In the genomic region with DNA sequence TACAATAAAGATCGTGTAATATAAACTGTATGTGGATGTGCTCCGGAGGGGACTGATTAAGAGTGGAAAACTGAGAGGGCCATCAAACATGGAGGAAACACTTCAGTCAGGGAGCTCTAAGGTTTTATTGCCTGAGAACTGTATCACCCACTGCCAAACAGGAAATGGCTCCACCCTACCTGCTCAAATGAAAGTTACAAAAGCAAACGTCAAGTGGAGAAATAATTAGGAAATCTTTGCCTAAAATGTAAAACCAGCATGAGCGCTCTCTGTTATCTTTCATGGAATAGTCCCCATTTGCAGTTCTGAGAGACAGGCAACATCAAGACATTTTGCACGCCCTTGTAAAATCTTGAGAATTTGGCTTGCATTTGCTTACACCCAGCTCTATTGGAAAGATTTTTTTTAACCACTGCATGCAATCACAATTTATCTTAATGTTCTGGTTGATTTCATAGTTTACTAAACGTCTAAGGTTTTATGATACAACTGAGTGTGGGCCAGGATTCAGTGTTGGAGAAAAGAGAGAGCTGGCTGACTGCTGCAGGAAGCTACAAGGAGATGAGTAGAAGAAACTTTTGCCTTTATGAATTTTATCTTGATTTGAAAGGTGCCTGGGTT, we compare ENCODE assay signal across 15 cellular contexts.
"Had no signal": no experiment of that assay in that cellular context is flagged by ENCODE, and none has a peak within 500 bp of the region (broad histone marks: within the 10 kb centered on the region; RNA-seq: fewer than 3 reads in every experiment).

No MANE protein-coding gene starts in this region.

- H3K27me3 ChIP-seq: cardiac muscle cell, foreskin keratinocyte, neutrophil, right lobe of liver, spleen, upper lobe of left lung had no signal

- H3K9me3 ChIP-seq: neutrophil, right lobe of liver, thoracic aorta had no signal

- H3K27ac ChIP-seq: cardiac muscle cell, foreskin keratinocyte, neutrophil, parathyroid adenoma, right lobe of liver, spleen, thoracic aorta, upper lobe of left lung, WERI-Rb-1 had no signal

- H3K36me3 ChIP-seq: cardiac muscle cell, neutrophil, right lobe of liver, spleen, thoracic aorta, upper lobe of left lung, WERI-Rb-1 had no signal

- H3K4me3 ChIP-seq: cardiac muscle cell, right lobe of liver, spleen, thoracic aorta, upper lobe of left lung had no signal

- DNase-seq: activated CD4-positive, alpha-beta T cell treated with anti-CD3 and anti-CD28 coated beads, Interleukin-2, amount 50 U/mL, for 4 hours; effector memory CD8-positive, alpha-beta T cell; foreskin keratinocyte; left ventricle myocardium superior; naive thymus-derived CD8-positive, alpha-beta T cell; right lobe of liver; spleen; stimulated activated naive B cell treated with anti-CD40 and anti-IgM and Interleukin-4, amounts not matched to agents 10 μg/mL and 1 μg/mL and 100 μg/mL, for 72 hours; T-helper 2 cell; upper lobe of left lung; WERI-Rb-1 had no signal

- ATAC-seq: effector memory CD8-positive, alpha-beta T cell; foreskin keratinocyte; left ventricle myocardium superior; naive thymus-derived CD8-positive, alpha-beta T cell; right lobe of liver; stimulated activated naive B cell treated with anti-CD40 and anti-IgM and Interleukin-4, amounts not matched to agents 10 μg/mL and 1 μg/mL and 100 μg/mL, for 72 hours had no signal

- H3K4me1 ChIP-seq: parathyroid adenoma, right lobe of liver, spleen, upper lobe of left lung had no signal
